9 cellular contexts compared by ENCODE assay signal in genomic region chr20:15475483-15475882, GRCh38.
DNase-seq lines count a peak whose midpoint lies in the region; ATAC-seq and FAIRE-seq lines count a peak whose summit lies in the region.
"Had no signal": no experiment of that assay in that cellular context is flagged by ENCODE, and none has a peak within 500 bp of the region (broad histone marks: within the 10 kb centered on the region; RNA-seq: fewer than 3 reads in every experiment).

No MANE protein-coding gene starts in this region.

- H3K36me3 Mint-ChIP-seq in activated T-helper 2 cell treated with anti-CD3 and anti-CD28 coated beads, Interferon-gamma antibody, Interleukin-2, Interleukin-4, amounts not matched to agents 10 μg/mL and 5 μg/mL and 100 μg/mL, durations not matched to agents 14 hours and 24 hours and 36 hours (ENCODE audit: low read depth): no peaks in the 10 kb centered on the region

- H3K27ac Mint-ChIP-seq in activated T-helper 2 cell treated with anti-CD3 and anti-CD28 coated beads, Interferon-gamma antibody, Interleukin-2, Interleukin-4, amounts not matched to agents 10 μg/mL and 5 μg/mL and 100 μg/mL, durations not matched to agents 14 hours and 24 hours and 36 hours: no peak overlapping the region

- no peaks in the 10 kb centered on the region for H3K4me1 Mint-ChIP-seq in activated T-helper 2 cell treated with anti-CD3 and anti-CD28 coated beads, Interferon-gamma antibody, Interleukin-2, Interleukin-4, amounts not matched to agents 10 μg/mL and 5 μg/mL and 100 μg/mL, durations not matched to agents 14 hours and 24 hours and 36 hours (ENCODE audit: low read depth)

- H3K4me3 Mint-ChIP-seq in activated T-helper 2 cell treated with anti-CD3 and anti-CD28 coated beads, Interferon-gamma antibody, Interleukin-2, Interleukin-4, amounts not matched to agents 10 μg/mL and 5 μg/mL and 100 μg/mL, durations not matched to agents 14 hours and 24 hours and 36 hours (ENCODE audit: low read depth): no peak overlapping the region

- H3K27me3 Mint-ChIP-seq in activated T-helper 2 cell treated with anti-CD3 and anti-CD28 coated beads, Interferon-gamma antibody, Interleukin-2, Interleukin-4, amounts not matched to agents 10 μg/mL and 5 μg/mL and 100 μg/mL, durations not matched to agents 14 hours and 24 hours and 36 hours (ENCODE audit: low read depth): no peaks in the 10 kb centered on the region

- WGBS in small intestine, 3 donors: 2 to 16% (median 6%) methylated on average over 5 of the region's 5 CpGs
- WGBS in GM23248 (ENCODE audit: low coverage in 1 of 2, low lambda C conversion rate in 2 of 2, missing lambda C conversion rate in 2 of 2), 2 experiments: 0 to 6% methylated on average over 5 of the region's 5 CpGs

- ATAC-seq in GM18511 (IDR thresholded peaks at IDR 0.05; ENCODE audit: unreplicated experiment): peak; percentile 82
- ATAC-seq in HG02970 (IDR thresholded peaks at IDR 0.05; ENCODE audit: low FRiP score, unreplicated experiment): no peak

- H3K4me1 ChIP-seq in small intestine (ENCODE audit: control insufficient read depth in 2 of 2, insufficient read depth in 1 of 2, low read depth in 1 of 2, low read length in 1 of 2): peaks cover 0 to 2% of the 10 kb centered on the region in 2 donors
- no peaks in the 10 kb centered on the region for H3K4me1 ChIP-seq in GM23248 (ENCODE audit: insufficient read depth)

- no peak overlapping the region for H3K4me3 ChIP-seq in small intestine (ENCODE audit: low read depth in 1 of 2, low read length in 2 of 2)
- H3K4me3 ChIP-seq in GM23248: no peak overlapping the region

- peaks cover 14% of the 10 kb centered on the region for H3K9me3 Mint-ChIP-seq in activated T-helper 2 cell treated with anti-CD3 and anti-CD28 coated beads, Interferon-gamma antibody, Interleukin-2, Interleukin-4, amounts not matched to agents 10 μg/mL and 5 μg/mL and 100 μg/mL, durations not matched to agents 14 hours and 24 hours and 36 hours

- H3K36me3 ChIP-seq in small intestine (ENCODE audit: control insufficient read depth in 2 of 2, insufficient read depth in 2 of 2, low read length in 2 of 2) (no peaks in the 10 kb centered on the region), GM23248 (ENCODE audit: low read depth) (no peaks in the 10 kb centered on the region)

- H3F3A ChIP-seq in GM23248 (ENCODE audit: insufficient read depth): no peaks in the 10 kb centered on the region

- no peaks in the 10 kb centered on the region for H3K9me2 ChIP-seq in GM23248 (ENCODE audit: insufficient read depth)

- DNase-seq in NCI-H1694 treated with DMSO at 0.1 percent for 48 hours (lab: John Stamatoyannopoulos, UW) (peak; percentile 22), dermis microvascular lymphatic vessel endothelial cell (ENCODE audit: low read depth in 2 of 2) (peak; percentile 7 to 61), small intestine (peak; percentile 35), GM23248 (no peak), HTR-8/SVneo (ENCODE audit: insufficient read length, low spot score) (no peak)
- DNase-seq in activated T-helper 2 cell treated with anti-CD3 and anti-CD28 coated beads, Interferon-gamma antibody, Interleukin-2, Interleukin-4, amounts not matched to agents 10 μg/mL and 5 μg/mL and 100 μg/mL, durations not matched to agents 14 hours and 24 hours and 36 hours (ENCODE audit: low spot score): no peak

- H3K79me2 ChIP-seq in GM23248 (ENCODE audit: insufficient read depth): no peaks in the 10 kb centered on the region

- in situ Hi-C loops in GM23248 (cut with MboI): no loop called here

- H4K20me1 ChIP-seq in GM23248 (ENCODE audit: insufficient read depth): no peaks in the 10 kb centered on the region

- no peak overlapping the region for H3K9ac ChIP-seq in GM23248

- FAIRE-seq in small intestine (lab: Jason Lieb, UNC) (no peak), HTR-8/SVneo (lab: Jason Lieb, UNC) (no peak)
- FAIRE-seq: GM18507 had no signal

- H2AFZ ChIP-seq in GM23248: no peak overlapping the region

- no peak overlapping the region for H3K27ac ChIP-seq in small intestine (ENCODE audit: low read depth in 1 of 2, low read length in 1 of 2)
- H3K27ac ChIP-seq in GM23248: no peak overlapping the region

- H3K27me3 ChIP-seq in small intestine (ENCODE audit: control insufficient read depth in 2 of 2, insufficient read depth in 2 of 2, low read length in 2 of 2): no peaks in the 10 kb centered on the region
- no peaks in the 10 kb centered on the region for H3K27me3 ChIP-seq in GM23248 (replicated peaks; ENCODE audit: insufficient read depth)

- intact Hi-C loops in activated T-helper 2 cell treated with anti-CD3 and anti-CD28 coated beads, Interferon-gamma antibody, Interleukin-2, Interleukin-4, amounts not matched to agents 10 μg/mL and 5 μg/mL and 100 μg/mL, durations not matched to agents 14 hours and 24 hours and 36 hours (cut with micrococcal nuclease): no loop called here

- no peak overlapping the region for H3K4me2 ChIP-seq in GM23248 (ENCODE audit: unreplicated experiment)

- H3K9me3 ChIP-seq in small intestine (ENCODE audit: control insufficient read depth, low read depth) (no peaks in the 10 kb centered on the region), GM23248 (ENCODE audit: low read depth) (no peaks in the 10 kb centered on the region)

Comparison
In these comparisons a context has a peak if more than half of its experiments do, and no peak if none do; other contexts are left out.
1. DNase-seq: peak in NCI-H1694 treated with DMSO at 0.1 percent for 48 hours (single experiment), dermis microvascular lymphatic vessel endothelial cell (2 of 2) and small intestine (single experiment); none in GM23248 (single experiment), activated T-helper 2 cell treated with anti-CD3 and anti-CD28 coated beads, Interferon-gamma antibody, Interleukin-2, Interleukin-4, amounts not matched to agents 10 μg/mL and 5 μg/mL and 100 μg/mL, durations not matched to agents 14 hours and 24 hours and 36 hours (single experiment) and HTR-8/SVneo (single experiment).